9 cellular contexts compared by ENCODE assay signal in genomic region chr1:150610576-150610975, GRCh38. TPM values are rescaled to one million over a fixed set of nuclear protein-coding genes. Genes with fewer than 3 reads are reported as not detected.
A peak's percentile ranks its signal among the peaks of the same experiment; 100 is the strongest.
DNase-seq lines count a peak whose midpoint lies in the region; ATAC-seq and TF ChIP-seq lines count a peak whose summit lies in the region.
"Had no signal": no experiment of that assay in that cellular context is flagged by ENCODE, and none has a peak within 500 bp of the region (broad histone marks: within the 10 kb centered on the region; RNA-seq: fewer than 3 reads in every experiment).

No MANE protein-coding gene starts in this region.

- no peak overlapping the region for H3K4me3 Mint-ChIP-seq in activated naive CD4-positive, alpha-beta T cell treated with anti-CD3 and anti-CD28 coated beads, Interleukin-2, amount 10 ng/mL, durations not matched to agents 7 days and 5 days

- no TSS peak for BruUV-seq in mammary epithelial cell (replicated peaks; lab: Mats Ljungman, UMichigan)

- no peak overlapping the region for H3K4me2 ChIP-seq in mammary epithelial cell (ENCODE audit: insufficient read depth, low read depth, low read length)

- H3K9ac ChIP-seq in mammary epithelial cell (ENCODE audit: insufficient read depth, low read length): peak overlapping the region; percentile 80

- in situ Hi-C loops in mammary epithelial cell (cut with MboI; ENCODE audit: low sequenced_read_pairs in 2 of 2): no loop called here

- WGBS in mammary epithelial cell (ENCODE audit: low coverage, missing lambda C conversion rate): 98% methylated on average over 3 of the region's 4 CpGs

- peaks cover 6 to 31% of the 10 kb centered on the region in 2 donors for H3K36me3 Mint-ChIP-seq in activated naive CD4-positive, alpha-beta T cell treated with anti-CD3 and anti-CD28 coated beads, Interleukin-2, amount 50 U/mL, for 72 hours
- peaks cover 19% of the 10 kb centered on the region for H3K36me3 Mint-ChIP-seq in activated naive CD4-positive, alpha-beta T cell treated with anti-CD3 and anti-CD28 coated beads, Interleukin-2, amount 10 ng/mL, durations not matched to agents 7 days and 5 days

- H3K9me3 ChIP-seq in mammary epithelial cell (replicated peaks; ENCODE audit: insufficient read depth, low read length): no peaks in the 10 kb centered on the region
- H3K9me3 ChIP-seq in muscle layer of duodenum (ENCODE audit: control insufficient read depth in 1 of 2, low read length in 2 of 2): no peaks in the 10 kb centered on the region
- no peaks in the 10 kb centered on the region for H3K9me3 ChIP-seq in upper lobe of right lung

- CTCF ChIA-PET in activated naive CD4-positive, alpha-beta T cell treated with anti-CD3 and anti-CD28 coated beads, Interleukin-2, amount 10 ng/mL, durations not matched to agents 7 days and 5 days (lab: Charles Lee): interaction anchor here (1.5 to 2.9 kb wide), 2 partner anchors 9 to 50 kb away, joined by 4 to 14 read pairs; no protein-coding TSS in a partner anchor
- CTCF ChIA-PET in mammary epithelial cell (lab: Charles Lee; ENCODE audit: low non-redundant PET): no interaction called here

- peaks cover 45% of the 10 kb centered on the region for H3K4me1 Mint-ChIP-seq in activated naive CD4-positive, alpha-beta T cell treated with anti-CD3 and anti-CD28 coated beads, Interleukin-2, amount 10 ng/mL, durations not matched to agents 7 days and 5 days

- no peaks in the 10 kb centered on the region for H3K9me3 Mint-ChIP-seq in activated naive CD4-positive, alpha-beta T cell treated with anti-CD3 and anti-CD28 coated beads, Interleukin-2, amount 50 U/mL, for 72 hours
- H3K9me3 Mint-ChIP-seq in activated naive CD4-positive, alpha-beta T cell treated with anti-CD3 and anti-CD28 coated beads, Interleukin-2, amount 10 ng/mL, durations not matched to agents 7 days and 5 days: no peaks in the 10 kb centered on the region

- H3K27ac ChIP-seq in mammary epithelial cell (ENCODE audit: insufficient read depth, low read depth, low read length) (peak overlapping the region; percentile 99), muscle layer of duodenum (ENCODE audit: low read length) (peak overlapping the region; percentile 95), upper lobe of right lung (peak overlapping the region; percentile 92)

- ATAC-seq in activated naive CD4-positive, alpha-beta T cell treated with anti-CD3 and anti-CD28 coated beads, Interleukin-2, amount 50 U/mL, for 72 hours: no peak
- ATAC-seq in upper lobe of right lung: no peak

- peaks cover 53% of the 10 kb centered on the region for H3K4me1 ChIP-seq in mammary epithelial cell (ENCODE audit: insufficient read depth, low read length)
- peaks cover 10 to 17% of the 10 kb centered on the region in 2 donors for H3K4me1 ChIP-seq in muscle layer of duodenum (ENCODE audit: control insufficient read depth in 1 of 2, insufficient read depth in 2 of 2, low read length in 2 of 2)
- H3K4me1 ChIP-seq in upper lobe of right lung: peaks cover 58% of the 10 kb centered on the region

- intact Hi-C loops in mammary epithelial cell (cut with micrococcal nuclease): no loop called here
- intact Hi-C loops in upper lobe of right lung (cut with DNase I): no loop called here

- no peaks in the 10 kb centered on the region for H3K27me3 Mint-ChIP-seq in activated naive CD4-positive, alpha-beta T cell treated with anti-CD3 and anti-CD28 coated beads, Interleukin-2, amount 10 ng/mL, durations not matched to agents 7 days and 5 days

- H3K27me3 ChIP-seq in mammary epithelial cell (ENCODE audit: insufficient read depth, low read length) (no peaks in the 10 kb centered on the region), muscle layer of duodenum (ENCODE audit: low read depth, low read length) (no peaks in the 10 kb centered on the region), upper lobe of right lung (no peaks in the 10 kb centered on the region)

- H4K20me1 ChIP-seq in mammary epithelial cell (ENCODE audit: insufficient read depth, low read length): no peaks in the 10 kb centered on the region

- H2AFZ ChIP-seq in mammary epithelial cell (ENCODE audit: low read depth, low read length): no peak overlapping the region

- TF ChIP-seq CTCF in mammary epithelial cell (conservative IDR thresholded peaks at IDR 0.05 in 1 of 2, IDR thresholded peaks at IDR 0.05 in 1 of 2; ENCODE audit: extremely low read depth in 1 of 2, insufficient read depth in 1 of 2, low read depth in 1 of 2, low read length in 2 of 2) (no peak), upper lobe of right lung (IDR thresholded peaks at IDR 0.05) (no peak)

- peak overlapping the region; percentile 97 to 98 for H3K27ac Mint-ChIP-seq in activated naive CD4-positive, alpha-beta T cell treated with anti-CD3 and anti-CD28 coated beads, Interleukin-2, amount 50 U/mL, for 72 hours
- H3K27ac Mint-ChIP-seq in activated naive CD4-positive, alpha-beta T cell treated with anti-CD3 and anti-CD28 coated beads, Interleukin-2, amount 10 ng/mL, durations not matched to agents 7 days and 5 days: no peak overlapping the region

- H3K4me3 ChIP-seq in mammary epithelial cell (replicated peaks in 1 of 3; ENCODE audit: insufficient read depth in 1 of 3, low read depth in 2 of 3, low read length in 3 of 3) (no peak overlapping the region), muscle layer of duodenum (ENCODE audit: low read depth in 1 of 2, low read length in 2 of 2) (no peak overlapping the region), upper lobe of right lung (no peak overlapping the region)

- no peak for DNase-seq in activated naive CD4-positive, alpha-beta T cell treated with anti-CD3 and anti-CD28 coated beads, Interleukin-2, amount 50 U/mL, for 72 hours (ENCODE audit: low spot score in 2 of 2)
- DNase-seq in activated naive CD4-positive, alpha-beta T cell treated with anti-CD3 and anti-CD28 coated beads, Interleukin-2, amount 10 ng/mL, durations not matched to agents 7 days and 5 days: no peak
- DNase-seq in mammary epithelial cell (no peak), upper lobe of right lung (no peak), DMS53 (lab: John Stamatoyannopoulos, UW) (no peak), ecto neural progenitor cell (ENCODE audit: low spot score) (no peak)
- no peak for DNase-seq in stimulated activated naive CD4-positive, alpha-beta T cell (lab: John Stamatoyannopoulos, UW)
- DNase-seq: cortex of kidney had no signal

- H3K36me3 ChIP-seq in mammary epithelial cell (ENCODE audit: insufficient read depth, low read length): no peaks in the 10 kb centered on the region
- peaks cover 0 to 13% of the 10 kb centered on the region in 2 donors for H3K36me3 ChIP-seq in muscle layer of duodenum (ENCODE audit: control insufficient read depth in 1 of 2, insufficient read depth in 2 of 2, low read length in 2 of 2)
- H3K36me3 ChIP-seq in upper lobe of right lung: no peaks in the 10 kb centered on the region

- dilution Hi-C loops in mammary epithelial cell (cut with HindIII; ENCODE audit: low sequenced_read_pairs): no loop called here

- peaks cover 22% of the 10 kb centered on the region for H3K79me2 ChIP-seq in mammary epithelial cell (ENCODE audit: insufficient read depth, low read length)

RNA-seq across cellular contexts. Expression of gene ENSA, which starts 18.8 kb away (rescaled TPM):
- total RNA-seq in activated naive CD4-positive, alpha-beta T cell treated with anti-CD3 and anti-CD28 coated beads, Interleukin-2, amount 50 U/mL, for 72 hours: 100 to 1,000 TPM; 133 to 183 TPM
- total RNA-seq in mammary epithelial cell: 100 to 1,000 TPM in 1 of 2 donors, 10 to 100 TPM in 1; 62.5 to 178 TPM
- polyA plus RNA-seq in mammary epithelial cell: 114 TPM
- polyA minus RNA-seq in mammary epithelial cell: 28.8 TPM
- 188 TPM for total RNA-seq in upper lobe of right lung

RNA-seq across cellular contexts. Expression of gene MCL1, which starts 31.2 kb away (rescaled TPM):
- total RNA-seq in activated naive CD4-positive, alpha-beta T cell treated with anti-CD3 and anti-CD28 coated beads, Interleukin-2, amount 50 U/mL, for 72 hours: 100 to 1,000 TPM; 277 to 307 TPM
- total RNA-seq in mammary epithelial cell (100 to 1,000 TPM; 289 to 455 TPM), upper lobe of right lung (325 TPM)
- polyA plus RNA-seq in mammary epithelial cell: 126 TPM
- polyA minus RNA-seq in mammary epithelial cell: 272 TPM
